In genomic region chr4:49104231-49104930, GRCh38 we compare ENCODE assay signal across 7 cellular contexts.
A peak's percentile ranks its signal among the peaks of the same experiment; 100 is the strongest.
DNase-seq lines count a peak whose midpoint lies in the region; ATAC-seq, FAIRE-seq and TF ChIP-seq lines count a peak whose summit lies in the region.
"Not testable (repeated sequence)": the region's sequence is repeated elsewhere in the genome, so short reads cannot be mapped to it uniquely, and the experiment has no call there.

No MANE protein-coding gene starts in this region.

- ATAC-seq in HG03045 (IDR thresholded peaks at IDR 0.05; ENCODE audit: unreplicated experiment) = peak; percentile 9
- ATAC-seq in body of pancreas = peak; percentile 28
- ATAC-seq in right cardiac atrium = peak; percentile 12 to 51
- peak; percentile 20 to 28 for ATAC-seq in lower lobe of right lung

- intact Hi-C loops in body of pancreas (cut with DNase I); right cardiac atrium (cut with DNase I); lower lobe of right lung (cut with DNase I): not testable (repeated sequence)

- 41% methylated on average over 17 of the region's 17 CpGs for WGBS in body of pancreas, 2 donors
- 58% methylated on average over 17 of the region's 17 CpGs for WGBS in right cardiac atrium

- not testable (repeated sequence) for H3K4me3 ChIP-seq in body of pancreas; fibroblast of mammary gland (ENCODE audit: control insufficient read depth, low read depth, low read length); right cardiac atrium (ENCODE audit: low read length); lower lobe of right lung

- not testable (repeated sequence) for TF ChIP-seq CTCF in body of pancreas (IDR thresholded peaks at IDR 0.05); fibroblast of mammary gland (conservative IDR thresholded peaks at IDR 0.05; ENCODE audit: control insufficient read depth, insufficient read depth, low read depth, low read length); lower lobe of right lung (IDR thresholded peaks at IDR 0.05)

- DNase-seq in RCC 7860 (ENCODE audit: low spot score) = peak; percentile 28
- DNase-seq in body of pancreas, right cardiac atrium, lower lobe of right lung: not testable (repeated sequence)
- DNase-seq in fibroblast of mammary gland (ENCODE audit: low read depth) = peak; percentile 53
- DNase-seq in renal cortical epithelial cell (ENCODE audit: low read depth) = peak; percentile 44

- not testable (repeated sequence) for H3K27ac ChIP-seq in body of pancreas; right cardiac atrium (ENCODE audit: low read length); lower lobe of right lung

- H3K27me3 ChIP-seq in body of pancreas; right cardiac atrium (ENCODE audit: control insufficient read depth, insufficient read depth); lower lobe of right lung (ENCODE audit: low read depth): not testable (repeated sequence)

- H3K4me1 ChIP-seq in body of pancreas; right cardiac atrium (ENCODE audit: control insufficient read depth, insufficient read depth, low read length); lower lobe of right lung: not testable (repeated sequence)

- not testable (repeated sequence) for TF ChIP-seq POLR2A in body of pancreas (IDR thresholded peaks at IDR 0.05)

- H3K9me3 ChIP-seq in body of pancreas (peaks cover 0 to 20% (median 9%) of the 10 kb centered on the region in 3 donors), lower lobe of right lung (peaks cover 58% of the 10 kb centered on the region)
- H3K9me3 ChIP-seq in right cardiac atrium (ENCODE audit: control insufficient read depth, low read length) = not testable (repeated sequence)

- not testable (repeated sequence) for H3K36me3 ChIP-seq in body of pancreas (replicated peaks in 1 of 2; ENCODE audit: insufficient read depth in 1 of 2, low read depth in 2 of 2); lower lobe of right lung

- FAIRE-seq in RCC 7860 (lab: Jason Lieb, UNC) = not testable (repeated sequence)
